Comparison of ENCODE assay signal across 38 cellular contexts in genomic region chr4:57034571-57034970, GRCh38.
"Had no signal": no experiment of that assay in that cellular context is flagged by ENCODE, and none has a peak within 500 bp of the region (broad histone marks: within the 10 kb centered on the region; RNA-seq: fewer than 3 reads in every experiment).

No MANE protein-coding gene starts in this region.

- H3K4me1 Mint-ChIP-seq: activated CD4-positive, alpha-beta T cell treated with anti-CD3 and anti-CD28 coated beads for 36 hours; activated naive CD4-positive, alpha-beta T cell treated with anti-CD3 and anti-CD28 coated beads, Interleukin-2, amount 50 U/mL, for 24 hours; activated T-helper 17 cell treated with anti-CD3 and anti-CD28 coated beads, Interleukin-2, amount 50 U/mL, for 72 hours had no signal

- H3K4me3 ChIP-seq: MG63, Peyer's patch, SJSA1 had no signal

- H3K9me3 Mint-ChIP-seq: activated CD4-positive, alpha-beta memory T cell treated with anti-CD3 and anti-CD28 coated beads for 36 hours; activated naive CD4-positive, alpha-beta T cell treated with anti-CD3 and anti-CD28 coated beads, Interleukin-2, amount 50 U/mL, for 24 hours; activated naive CD8-positive, alpha-beta T cell treated with anti-CD3 and anti-CD28 coated beads, Interleukin-2, amount 10 ng/mL, durations not matched to agents 7 days and 5 days; activated T-helper 17 cell treated with anti-CD3 and anti-CD28 coated beads, Interleukin-2, amount 50 U/mL, for 72 hours; brain; T-helper 1 cell treated with Interleukin-12 subunit alpha and Interleukin-12 subunit beta and Interleukin-4 antibody, amounts not matched to agents 30 μg/mL and 1 μg/mL, for 36 hours; T-helper 2 cell treated with Interferon-gamma antibody and Interleukin-4, amounts not matched to agents 5 μg/mL and 100 μg/mL, for 36 hours; WTC11 had no signal

- FAIRE-seq: bronchial epithelial cell had no signal

- H3K4me1 ChIP-seq: Peyer's patch had no signal

- H3K9ac ChIP-seq: SK-N-SH had no signal

- ATAC-seq: activated CD4-positive, alpha-beta T cell treated with anti-CD3 and anti-CD28 coated beads for 36 hours; activated CD4-positive, CD25-positive, alpha-beta regulatory T cell treated with anti-CD3 and anti-CD28 coated beads, Interleukin-2, amount 50 U/mL, for 24 hours; activated T-helper 17 cell treated with anti-CD3 and anti-CD28 coated beads, Interleukin-2, amount 50 U/mL, for 72 hours; PC-3; WTC11 had no signal

- H3K27ac ChIP-seq: Peyer's patch, SJSA1 had no signal

- H3K4me2 ChIP-seq: SK-N-SH had no signal

- H3K4me3 Mint-ChIP-seq: activated CD4-positive, alpha-beta memory T cell treated with anti-CD3 and anti-CD28 coated beads for 36 hours; activated CD4-positive, alpha-beta T cell treated with anti-CD3 and anti-CD28 coated beads for 36 hours; activated naive CD4-positive, alpha-beta T cell treated with anti-CD3 and anti-CD28 coated beads, Interleukin-2, amount 50 U/mL, for 24 hours; activated naive CD8-positive, alpha-beta T cell treated with anti-CD3 and anti-CD28 coated beads, Interleukin-2, amount 10 ng/mL, durations not matched to agents 7 days and 5 days; activated T-helper 17 cell treated with anti-CD3 and anti-CD28 coated beads, Interleukin-2, amount 50 U/mL, for 72 hours; brain; T-helper 1 cell treated with Interleukin-12 subunit alpha and Interleukin-12 subunit beta and Interleukin-4 antibody, amounts not matched to agents 30 μg/mL and 1 μg/mL, for 36 hours; T-helper 2 cell treated with Interferon-gamma antibody and Interleukin-4, amounts not matched to agents 5 μg/mL and 100 μg/mL, for 36 hours; WTC11 had no signal

- H3K27ac Mint-ChIP-seq: activated CD4-positive, alpha-beta memory T cell treated with anti-CD3 and anti-CD28 coated beads for 36 hours; activated CD4-positive, alpha-beta T cell treated with anti-CD3 and anti-CD28 coated beads for 36 hours; activated naive CD4-positive, alpha-beta T cell treated with anti-CD3 and anti-CD28 coated beads, Interleukin-2, amount 50 U/mL, for 24 hours; activated naive CD8-positive, alpha-beta T cell treated with anti-CD3 and anti-CD28 coated beads, Interleukin-2, amount 10 ng/mL, durations not matched to agents 7 days and 5 days; activated T-helper 17 cell treated with anti-CD3 and anti-CD28 coated beads, Interleukin-2, amount 50 U/mL, for 72 hours; brain; T-helper 1 cell treated with Interleukin-12 subunit alpha and Interleukin-12 subunit beta and Interleukin-4 antibody, amounts not matched to agents 30 μg/mL and 1 μg/mL, for 36 hours; T-helper 2 cell treated with Interferon-gamma antibody and Interleukin-4, amounts not matched to agents 5 μg/mL and 100 μg/mL, for 36 hours; WTC11 had no signal

- H3K9me3 ChIP-seq: MG63, Peyer's patch, SJSA1, SK-N-SH had no signal

- H3K27me3 ChIP-seq: MG63, Peyer's patch, SJSA1 had no signal

- DNase-seq: activated CD4-positive, alpha-beta memory T cell treated with anti-CD3 and anti-CD28 coated beads for 36 hours; activated CD4-positive, alpha-beta T cell treated with anti-CD3 and anti-CD28 coated beads for 36 hours; activated CD4-positive, alpha-beta T cell treated with anti-CD3 and anti-CD28 coated beads, Interleukin-2, amount 50 U/mL, for 1 hour; activated CD8-positive, alpha-beta memory T cell treated with anti-CD3 and anti-CD28 coated beads, Interleukin-2, amount 50 U/mL, for 4 hours; activated effector memory CD4-positive, alpha-beta T cell treated with anti-CD3 and anti-CD28 coated beads, Interleukin-2, amount 50 U/mL, for 16 hours; activated naive CD4-positive, alpha-beta T cell; activated naive CD8-positive, alpha-beta T cell treated with anti-CD3 and anti-CD28 coated beads, Interleukin-2, amount 10 ng/mL, durations not matched to agents 7 days and 5 days; activated T-cell treated with anti-CD3 and anti-CD28 coated beads, Interleukin-2, amount 50 U/mL, for 48 hours; caudate nucleus; Kasumi-1; KG1; MG63; NCI-H1048; NCI-H1105 treated with DMSO at 0.1 percent for 48 hours; NCI-H1436; NCI-H1694; NCI-H1930; NCI-H2081 treated with DMSO at 0.1 percent for 48 hours; NCI-H226; NCI-H446 treated with DMSO at 0.1 percent for 48 hours; NCI-H524; NCI-H69; NCI-H82; NK-92 treated with Interleukin-12 subunit alpha and Interleukin-12 subunit beta, amount 100 ng/mL, for 24 hours; PC-3; Peyer's patch; RPMI8226; SHP77 treated with DMSO at 0.1 percent for 48 hours; SK-N-SH had no signal
